9 cellular contexts compared by ENCODE assay signal in genomic region chr13:102724923-102725322, GRCh38. TPM values are rescaled to one million over a fixed set of nuclear protein-coding genes. Genes with fewer than 3 reads are reported as not detected.
DNase-seq lines count a peak whose midpoint lies in the region; ATAC-seq and TF ChIP-seq lines count a peak whose summit lies in the region.
"Had no signal": no experiment of that assay in that cellular context is flagged by ENCODE, and none has a peak within 500 bp of the region (broad histone marks: within the 10 kb centered on the region; RNA-seq: fewer than 3 reads in every experiment).

No MANE protein-coding gene starts in this region.

- intact Hi-C loops in heart right ventricle (cut with DNase I): loop anchor here in 7 of 10 donors (5.0 to 10.0 kb wide), 5 partner anchors 133 to 148 kb away; no protein-coding TSS in a partner anchor
- intact Hi-C loops in cardiac septum (cut with DNase I): no loop called here
- intact Hi-C loops in testis (cut with DNase I; ENCODE audit: low total_unique reads): no loop called here

- WGBS in heart right ventricle, 2 donors: 64 to 73% methylated on average over 6 of the region's 6 CpGs
- WGBS in testis, 2 donors: 71 to 78% methylated on average over 6 of the region's 6 CpGs

- H3K27me3 ChIP-seq in heart right ventricle: no peaks in the 10 kb centered on the region
- H3K27me3 ChIP-seq in testis: no peaks in the 10 kb centered on the region

- no peak for TF ChIP-seq POLR2A in testis (IDR thresholded peaks at IDR 0.05)

- in situ Hi-C loops in astrocyte of the cerebellum (cut with HindIII; ENCODE audit: low sequenced_read_pairs): no loop called here

- H3K4me1 ChIP-seq in heart right ventricle: peaks cover 0 to 6% (median 0%) of the 10 kb centered on the region in 9 donors
- no peaks in the 10 kb centered on the region for H3K4me1 ChIP-seq in testis

- H3K27ac ChIP-seq in heart right ventricle (no peak overlapping the region), testis (no peak overlapping the region)

- ATAC-seq in heart right ventricle: peak in 3 of 8 donors; percentile 48 to 70 (median 63)
- ATAC-seq in HG02798 (IDR thresholded peaks at IDR 0.05; ENCODE audit: poor library complexity, unreplicated experiment): no peak

- H3K9me3 ChIP-seq in heart right ventricle: peaks cover 0 to 5% (median 0%) of the 10 kb centered on the region in 11 donors
- no peaks in the 10 kb centered on the region for H3K9me3 ChIP-seq in testis

- no peak overlapping the region for H3K4me3 ChIP-seq in heart right ventricle
- no peak overlapping the region for H3K4me3 ChIP-seq in astrocyte of the cerebellum (ENCODE audit: low read depth, low read length)
- H3K4me3 ChIP-seq in testis: no peak overlapping the region

- H3K36me3 ChIP-seq in heart right ventricle (no peaks in the 10 kb centered on the region), testis (ENCODE audit: low read depth, missing control alignments) (no peaks in the 10 kb centered on the region)

- DNase-seq in heart right ventricle: no peak
- DNase-seq in cardiac septum (ENCODE audit: low spot score): no peak
- peak; percentile 47 for DNase-seq in NAMALWA (ENCODE audit: low spot score)
- peak; percentile 23 for DNase-seq in astrocyte of the cerebellum (ENCODE audit: low read depth)
- DNase-seq in lung microvascular endothelial cell (ENCODE audit: low read depth in 2 of 2): peak; percentile 71 to 92
- DNase-seq in testis: no peak
- DNase-seq in stimulated activated CD4-positive, alpha-beta T cell treated with anti-CD3 and anti-CD28 coated beads, Interleukin-1b, Interleukin-23, amount 100 ng/mL, for 48 hours: no peak
- DNase-seq: activated T-cell treated with anti-CD3 and anti-CD28 coated beads, Interleukin-2, amount 50 U/mL, for 72 hours had no signal

- TF ChIP-seq CTCF in heart right ventricle (IDR thresholded peaks at IDR 0.05): peak in 7 of 9 donors; percentile 12 to 44 (median 38)
- TF ChIP-seq CTCF in astrocyte of the cerebellum (IDR thresholded peaks at IDR 0.05; ENCODE audit: low read depth, low read length, missing control alignments): peak; percentile 51
- peak in 1 of 3 experiments; percentile 19 for TF ChIP-seq CTCF in testis (IDR thresholded peaks at IDR 0.05)

RNA-seq across cellular contexts. Expression of gene METTL21C, which starts 30.1 kb away (rescaled TPM):
- total RNA-seq in heart right ventricle: not detected
- not detected for polyA plus RNA-seq in heart right ventricle
- not detected for total RNA-seq in cardiac septum
- not detected in 2 replicates for total RNA-seq in lung microvascular endothelial cell
- total RNA-seq in testis: under 1 TPM in 1 of 2 donors, not detected in 1; 0.25 TPM
- 1.8 TPM for polyA plus RNA-seq in testis (ENCODE audit: insufficient read depth, low read depth, low replicate concordance)
- total RNA-seq: activated T-cell treated with anti-CD3 and anti-CD28 coated beads, Interleukin-2, amount 50 U/mL, for 72 hours had no signal

RNA-seq across cellular contexts. Expression of gene TEX30, which starts 48.7 kb away (rescaled TPM):
- 10 to 100 TPM in 2 of 10 donors, 1 to 10 TPM in 8; 3.9 to 12.3 (median 7.6) TPM for total RNA-seq in heart right ventricle
- polyA plus RNA-seq in heart right ventricle: 10 to 100 TPM; 12.2 to 12.4 TPM
- total RNA-seq in cardiac septum: 5.9 TPM
- total RNA-seq in lung microvascular endothelial cell: 19.6 and 30.8 TPM in 2 replicates
- 100 to 1,000 TPM in 1 of 2 donors, 10 to 100 TPM in 1; 80.1 to 123 TPM for total RNA-seq in testis
- polyA plus RNA-seq in testis (ENCODE audit: insufficient read depth, low read depth, low replicate concordance): 241 TPM

Comparison
In these comparisons a context has a peak if more than half of its experiments do, and no peak if none do; other contexts are left out.
1. intact Hi-C loops: an anchor here in heart right ventricle (5.0 to 10.0 kb wide); none called in cardiac septum and testis.
2. DNase-seq: peak in NAMALWA (single experiment), astrocyte of the cerebellum (single experiment) and lung microvascular endothelial cell (2 of 2); none in heart right ventricle (0 of 2), cardiac septum (single experiment), testis (single experiment) and stimulated activated CD4-positive, alpha-beta T cell treated with anti-CD3 and anti-CD28 coated beads, Interleukin-1b, Interleukin-23, amount 100 ng/mL, for 48 hours (single experiment).